1 cellular context compared by ENCODE assay signal in the genomic region with DNA sequence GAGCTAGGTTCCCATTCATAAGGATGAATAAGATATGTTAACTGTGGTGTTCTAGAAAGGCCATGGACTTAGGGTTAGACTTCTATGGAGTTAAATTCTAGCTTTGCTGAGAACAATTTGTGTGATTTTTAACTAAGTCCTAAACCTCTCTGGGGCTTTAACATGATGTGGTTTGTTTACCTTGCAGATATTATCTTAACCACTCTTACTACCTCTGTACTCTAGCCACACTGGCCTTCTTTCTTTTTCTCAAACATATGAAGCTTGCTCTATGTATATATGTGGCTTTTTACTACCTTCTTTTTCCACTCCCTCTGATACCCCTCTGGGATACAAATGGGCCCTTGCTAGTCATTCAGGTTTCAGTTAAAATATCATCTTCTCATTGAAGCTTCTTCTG.
A peak's percentile ranks its signal among the peaks of the same experiment; 100 is the strongest.
TF ChIP-seq lines count a peak whose summit lies in the region.

No MANE protein-coding gene starts in this region.

TF ChIP-seq in GM12878, 131 proteins besides CTCF, POLR2A, EP300 and RAD21 (continued from another document):
- TF ChIP-seq RAD51 (IDR thresholded peaks at IDR 0.05), result 0 out of 2 replicates have a peak, but pooled peaks have one; percentile 17
